1 cellular context compared by ENCODE assay signal in the genomic region with DNA sequence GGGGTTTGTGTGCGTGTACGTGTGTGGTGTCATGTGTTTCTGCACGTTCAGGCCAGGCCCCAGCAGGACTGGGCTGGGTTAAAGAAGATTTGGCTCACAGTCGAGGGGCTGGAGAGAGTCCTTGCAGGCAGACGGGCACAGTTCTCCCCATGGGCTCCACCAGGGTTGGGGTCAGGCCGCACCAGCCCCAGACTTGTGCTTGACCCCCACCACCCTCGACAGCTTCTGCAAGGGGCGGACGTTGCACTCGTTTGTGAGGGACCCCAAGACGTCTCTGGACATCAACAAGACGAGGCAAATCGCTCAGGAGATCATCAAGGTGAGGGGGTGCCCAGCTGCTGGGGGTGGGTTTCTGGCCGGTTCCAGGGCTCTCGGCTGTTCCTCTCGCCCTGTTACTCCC.
TF ChIP-seq lines count a peak whose summit lies in the region.

No MANE protein-coding gene starts in this region.

TF ChIP-seq in HepG2, 621 proteins besides CTCF, POLR2A, EP300 and RAD21:
- TF ChIP-seq, protein P1, sequence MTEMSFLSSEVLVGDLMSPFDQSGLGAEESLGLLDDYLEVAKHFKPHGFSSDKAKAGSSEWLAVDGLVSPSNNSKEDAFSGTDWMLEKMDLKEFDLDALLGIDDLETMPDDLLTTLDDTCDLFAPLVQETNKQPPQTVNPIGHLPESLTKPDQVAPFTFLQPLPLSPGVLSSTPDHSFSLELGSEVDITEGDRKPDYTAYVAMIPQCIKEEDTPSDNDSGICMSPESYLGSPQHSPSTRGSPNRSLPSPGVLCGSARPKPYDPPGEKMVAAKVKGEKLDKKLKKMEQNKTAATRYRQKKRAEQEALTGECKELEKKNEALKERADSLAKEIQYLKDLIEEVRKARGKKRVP (CRISPR knock-in tag; IDR thresholded peaks at IDR 0.05): no peak
- TF ChIP-seq AGO2 (optimal IDR thresholded peaks at IDR 0.05; ENCODE audit: low read depth, low read length): peak; percentile 26
